In the genomic region with DNA sequence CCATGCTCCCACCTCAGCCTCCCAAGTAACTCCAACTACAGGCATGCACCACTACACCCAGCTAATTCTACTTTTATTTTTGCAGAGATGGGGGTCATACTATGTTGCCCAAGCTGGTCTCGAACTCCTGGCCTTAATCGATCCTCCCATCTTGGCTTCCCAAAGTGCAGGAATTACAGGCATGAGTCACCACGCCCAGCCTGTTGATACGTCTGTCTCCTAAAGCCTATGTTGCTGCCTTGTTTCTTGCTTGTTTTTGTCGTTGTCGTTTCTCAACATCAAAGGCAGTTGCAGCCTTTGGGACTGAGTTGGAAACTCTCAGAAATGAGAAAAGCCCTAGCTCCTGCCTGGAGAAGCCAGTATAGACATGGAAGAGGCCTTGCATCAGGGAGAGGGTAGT, we compare ENCODE assay signal across 27 cellular contexts. TPM values are rescaled to one million over a fixed set of nuclear protein-coding genes. Genes with fewer than 3 reads are reported as not detected.
A peak's percentile ranks its signal among the peaks of the same experiment; 100 is the strongest.
DNase-seq lines count a peak whose midpoint lies in the region; ATAC-seq, FAIRE-seq and TF ChIP-seq lines count a peak whose summit lies in the region.
"Had no signal": no experiment of that assay in that cellular context is flagged by ENCODE, and none has a peak within 500 bp of the region (broad histone marks: within the 10 kb centered on the region; RNA-seq: fewer than 3 reads in every experiment).

No MANE protein-coding gene starts in this region.

- no peaks in the 10 kb centered on the region for H3K9me3 ChIP-seq in HepG2 (ENCODE audit: low read length)
- H3K9me3 ChIP-seq in right lobe of liver = no peaks in the 10 kb centered on the region
- no peaks in the 10 kb centered on the region for H3K9me3 ChIP-seq in smooth muscle cell (replicated peaks; ENCODE audit: low read depth)
- H3K9me3 ChIP-seq: Peyer's patch, SJSA1, upper lobe of left lung had no signal

- H3K9ac ChIP-seq in HepG2 (ENCODE audit: insufficient read depth, low read depth, low read length) = no peak overlapping the region
- no peak overlapping the region for H3K9ac ChIP-seq in smooth muscle cell (ENCODE audit: low read depth)
- H3K9ac ChIP-seq: GM23248, KMS-11 had no signal

- H3K36me3 Mint-ChIP-seq in glutamatergic neuron (ENCODE audit: unreplicated experiment) (no peaks in the 10 kb centered on the region), natural killer cell (no peaks in the 10 kb centered on the region)
- H3K36me3 Mint-ChIP-seq: activated naive CD8-positive, alpha-beta T cell treated with anti-CD3 and anti-CD28 coated beads for 36 hours had no signal

- CTCF ChIA-PET in HepG2 (lab: Yijun Ruan, JAX; ENCODE audit: low intra/inter-chr PET ratio, low total read pairs) = no interaction called here

- no peaks in the 10 kb centered on the region for H3K27me3 ChIP-seq in HepG2 (ENCODE audit: control insufficient read depth in 1 of 2, insufficient read depth in 2 of 2, low read length in 2 of 2)
- H3K27me3 ChIP-seq in right lobe of liver = no peaks in the 10 kb centered on the region
- H3K27me3 ChIP-seq in smooth muscle cell (ENCODE audit: low read depth) = no peaks in the 10 kb centered on the region
- H3K27me3 ChIP-seq: Peyer's patch, SJSA1, upper lobe of left lung had no signal

- BruUV-seq in HepG2 (replicated peaks; lab: Mats Ljungman, UMichigan) = no TSS peak

- TF ChIP-seq CTCF in HepG2 (CRISPR knock-in tag; IDR thresholded peaks at IDR 0.05) = no peak
- TF ChIP-seq CTCF in right lobe of liver (IDR thresholded peaks at IDR 0.05) = no peak
- no peak for TF ChIP-seq CTCF in glutamatergic neuron (IDR thresholded peaks at IDR 0.05; ENCODE audit: partially characterized antibody, unreplicated experiment)
- TF ChIP-seq CTCF in smooth muscle cell (IDR thresholded peaks at IDR 0.05; ENCODE audit: borderline replicate concordance, insufficient read depth, poor library complexity, severe bottlenecking) = no peak
- no peak for TF ChIP-seq CTCF in natural killer cell (IDR thresholded peaks at IDR 0.05)

- H3K4me1 ChIP-seq in HepG2 (ENCODE audit: insufficient read depth, low read length) = peaks cover 90% of the 10 kb centered on the region
- peaks cover 0 to 28% (median 14%) of the 10 kb centered on the region in 4 donors for H3K4me1 ChIP-seq in right lobe of liver
- peaks cover 14% of the 10 kb centered on the region for H3K4me1 ChIP-seq in smooth muscle cell (ENCODE audit: low read depth)

- TF ChIP-seq RAD21 in HepG2 (CRISPR knock-in tag; IDR thresholded peaks at IDR 0.05) = no peak

- H3K27ac Mint-ChIP-seq in glutamatergic neuron (ENCODE audit: unreplicated experiment) (peak overlapping the region; percentile 46), natural killer cell (no peak overlapping the region)
- H3K27ac Mint-ChIP-seq: activated CD4-positive, alpha-beta memory T cell treated with anti-CD3 and anti-CD28 coated beads, Interleukin-2, amount 10 ng/mL, durations not matched to agents 7 days and 5 days; activated naive CD8-positive, alpha-beta T cell treated with anti-CD3 and anti-CD28 coated beads for 36 hours had no signal

- TF ChIP-seq POLR2A in HepG2 (IDR thresholded peaks at IDR 0.05; ENCODE audit: insufficient read depth in 1 of 2, low read depth in 2 of 2, low read length in 2 of 2) = no peak
- TF ChIP-seq POLR2A in right lobe of liver (IDR thresholded peaks at IDR 0.05) = no peak

- in situ Hi-C loops in HepG2 (cut with HindIII; ENCODE audit: extremely low pct_ligation_motif_present, low pct_unique_long_range_greater_than_20kb) = no loop called here

- WGBS in HepG2 (ENCODE audit: low lambda C conversion rate) = 70% methylated on average over 6 of the region's 6 CpGs
- 78% methylated on average over 6 of the region's 6 CpGs for WGBS in right lobe of liver (ENCODE audit: insufficient coverage, low coverage, low lambda C conversion rate, missing lambda C conversion rate)
- WGBS in smooth muscle cell (ENCODE audit: low lambda C conversion rate) = 30% methylated on average over 6 of the region's 6 CpGs

- no peak overlapping the region for H2AFZ ChIP-seq in HepG2 (ENCODE audit: low read length)
- no peak overlapping the region for H2AFZ ChIP-seq in smooth muscle cell (ENCODE audit: low read depth)
- H2AFZ ChIP-seq: GM23248 had no signal

- peaks cover 53% of the 10 kb centered on the region for H3K4me1 Mint-ChIP-seq in glutamatergic neuron (ENCODE audit: low read depth, unreplicated experiment)
- no peaks in the 10 kb centered on the region for H3K4me1 Mint-ChIP-seq in natural killer cell

- H4K20me1 ChIP-seq in HepG2 (ENCODE audit: insufficient read depth, low read length) (no peaks in the 10 kb centered on the region), smooth muscle cell (ENCODE audit: low read depth) (no peaks in the 10 kb centered on the region)

- H3K36me3 ChIP-seq in HepG2 (replicated peaks in 1 of 2; ENCODE audit: control insufficient read depth in 1 of 2, insufficient read depth in 2 of 2, low read length in 2 of 2) (no peaks in the 10 kb centered on the region), right lobe of liver (no peaks in the 10 kb centered on the region), smooth muscle cell (ENCODE audit: low read depth) (no peaks in the 10 kb centered on the region)
- H3K36me3 ChIP-seq: Peyer's patch, SJSA1, upper lobe of left lung had no signal

- H3K4me3 ChIP-seq in HepG2 (replicated peaks in 1 of 3; ENCODE audit: insufficient read depth in 1 of 3, low read depth in 2 of 3, low read length in 3 of 3) (no peak overlapping the region), right lobe of liver (no peak overlapping the region), smooth muscle cell (no peak overlapping the region)
- H3K4me3 ChIP-seq: GM23248, Peyer's patch, SJSA1, upper lobe of left lung had no signal

- H3K4me3 Mint-ChIP-seq in glutamatergic neuron (ENCODE audit: unreplicated experiment) (no peak overlapping the region), natural killer cell (no peak overlapping the region)
- H3K4me3 Mint-ChIP-seq: activated CD4-positive, alpha-beta memory T cell treated with anti-CD3 and anti-CD28 coated beads, Interleukin-2, amount 10 ng/mL, durations not matched to agents 7 days and 5 days; activated naive CD8-positive, alpha-beta T cell treated with anti-CD3 and anti-CD28 coated beads for 36 hours had no signal

- no peak overlapping the region for H3K4me2 ChIP-seq in HepG2 (ENCODE audit: low read depth, low read length)
- peak overlapping the region; percentile 1 for H3K4me2 ChIP-seq in smooth muscle cell
- H3K4me2 ChIP-seq: KMS-11 had no signal

- H3K79me2 ChIP-seq in HepG2 (ENCODE audit: insufficient read depth, low read length) = peaks cover 64% of the 10 kb centered on the region
- H3K79me2 ChIP-seq in smooth muscle cell (ENCODE audit: low read depth) = peaks cover 32% of the 10 kb centered on the region

- no peak for FAIRE-seq in HepG2 (lab: Jason Lieb, UNC)
- FAIRE-seq: kidney had no signal

- POLR2A ChIA-PET in HepG2 (lab: Yijun Ruan, JAX) = interaction anchor here (1.8 kb wide), 1 partner anchor 10 kb away, joined by 5 read pairs; no protein-coding TSS in a partner anchor

- TF ChIP-seq EP300 in HepG2 (IDR thresholded peaks at IDR 0.05; ENCODE audit: low read depth in 2 of 2, low read length in 2 of 2) = no peak
- no peak for TF ChIP-seq EP300 in HepG2 (CRISPR knock-in tag; IDR thresholded peaks at IDR 0.05; ENCODE audit: borderline replicate concordance)

- H3K9me3 Mint-ChIP-seq in glutamatergic neuron (ENCODE audit: unreplicated experiment) (peaks cover 10% of the 10 kb centered on the region), natural killer cell (no peaks in the 10 kb centered on the region)
- H3K9me3 Mint-ChIP-seq: activated CD4-positive, alpha-beta memory T cell treated with anti-CD3 and anti-CD28 coated beads, Interleukin-2, amount 10 ng/mL, durations not matched to agents 7 days and 5 days; activated naive CD8-positive, alpha-beta T cell treated with anti-CD3 and anti-CD28 coated beads for 36 hours had no signal

- intact Hi-C loops in HepG2 (cut with micrococcal nuclease; ENCODE audit: unreplicated experiment) = loop anchor here (2.0 kb wide), 1 partner anchor 21 kb away; no protein-coding TSS in a partner anchor
- intact Hi-C loops in right lobe of liver (cut with DNase I) = no loop called here
- intact Hi-C loops in natural killer cell (cut with micrococcal nuclease) = no loop called here

- ATAC-seq in HepG2 (no peak), right lobe of liver (no peak), HG02759 (IDR thresholded peaks at IDR 0.05; ENCODE audit: unreplicated experiment) (no peak), natural killer cell (no peak), GM19395 (IDR thresholded peaks at IDR 0.05; ENCODE audit: unreplicated experiment) (no peak)
- ATAC-seq: activated CD4-positive, CD25-positive, alpha-beta regulatory T cell treated with anti-CD3 and anti-CD28 coated beads, Interleukin-2, amount 50 U/mL, for 24 hours; stimulated activated naive CD8-positive, alpha-beta T cell treated with anti-CD3 and anti-CD28 coated beads, Interleukin-15, Interleukin-2, amounts not matched to agents 100 U/mL and 50 U/mL, for 24 hours had no signal

- DNase-seq in HepG2 (ENCODE audit: low spot score) (no peak), right lobe of liver (no peak), glutamatergic neuron (no peak), smooth muscle cell (lab: John Stamatoyannopoulos, UW; ENCODE audit: unreplicated experiment) (no peak), natural killer cell (no peak)
- no peak for DNase-seq in activated naive CD4-positive, alpha-beta T cell treated with anti-CD3 and anti-CD28 coated beads, Interleukin-2, amount 50 U/mL, for 16 hours
- DNase-seq: ACHN; activated CD4-positive, alpha-beta memory T cell treated with anti-CD3 and anti-CD28 coated beads, Interleukin-2, amount 10 ng/mL, durations not matched to agents 7 days and 5 days; activated naive CD8-positive, alpha-beta T cell treated with anti-CD3 and anti-CD28 coated beads for 36 hours; DMS79; GF-D8; GM23248; kidney; mammary epithelial cell; MV-4-11; NCI-H146; NCI-H524 treated with DMSO at 0.1 percent for 48 hours; occipital lobe; Peyer's patch; stimulated activated naive CD8-positive, alpha-beta T cell treated with anti-CD3 and anti-CD28 coated beads, Interleukin-15, Interleukin-2, amounts not matched to agents 100 U/mL and 50 U/mL, for 24 hours; T-helper 1 cell; upper lobe of left lung had no signal

- H3K27ac ChIP-seq in HepG2 (ENCODE audit: extremely low read length, insufficient read depth, low read length) (no peak overlapping the region), right lobe of liver (peak overlapping the region in 1 of 3 donors; percentile 90), smooth muscle cell (ENCODE audit: low read depth) (no peak overlapping the region)
- H3K27ac ChIP-seq: GM23248, KMS-11, SJSA1, upper lobe of left lung had no signal

- H3K27me3 Mint-ChIP-seq in glutamatergic neuron (ENCODE audit: unreplicated experiment) (peaks cover 6% of the 10 kb centered on the region), natural killer cell (ENCODE audit: low read depth in 2 of 2) (peaks cover 0 to 4% of the 10 kb centered on the region in 2 donors)

- H3F3A ChIP-seq in smooth muscle cell (ENCODE audit: low read depth) = peaks cover 7% of the 10 kb centered on the region

RNA-seq across cellular contexts. Expression of gene SORBS1, which starts 49.9 kb away (rescaled TPM):
- total RNA-seq in HepG2 (2016; rRNA removed; fragmentation: Illumina TruSeq; extraction: Trizol) = 16.8 and 21.0 TPM in 2 replicates
- 6.9 and 8.4 TPM in 2 replicates for total RNA-seq in HepG2 (2016; cell fraction: cytosol; rRNA removed; fragmentation: Illumina TruSeq; extraction: Trizol; ENCODE audit: low read depth)
- 16.7 and 20.1 TPM in 2 replicates for total RNA-seq in HepG2 (2016; cell fraction: insoluble cytoplasmic fraction; rRNA removed; fragmentation: Illumina TruSeq; extraction: Trizol)
- total RNA-seq in HepG2 (2016; cell fraction: membrane; rRNA removed; fragmentation: Illumina TruSeq; extraction: Trizol) = 6.8 and 7.4 TPM in 2 replicates
- total RNA-seq in HepG2 (2016; cell fraction: nucleus; rRNA removed; fragmentation: Illumina TruSeq; extraction: Trizol) = 22.7 and 24.8 TPM in 2 replicates
- polyA plus RNA-seq in HepG2 (2011; rRNA removed) = 30.1 and 39.8 TPM in 2 replicates
- 21.6 and 22.7 TPM in 2 replicates for polyA plus RNA-seq in HepG2 (2011; cell fraction: cytosol; rRNA removed)
- 39.9 and 56.8 TPM in 2 replicates for polyA plus RNA-seq in HepG2 (2011; cell fraction: nucleus; rRNA removed)
- 22.1 and 55.4 TPM in 2 replicates for polyA plus RNA-seq in HepG2 (2012)
- polyA plus RNA-seq in HepG2 (2016; cell fraction: cytosol; fragmentation: Illumina TruSeq; extraction: Trizol; ENCODE audit: low read depth) = 0.37 and 0.66 TPM in 2 replicates
- 18.0 and 20.6 TPM in 2 replicates for polyA plus RNA-seq in HepG2 (2016; cell fraction: insoluble cytoplasmic fraction; fragmentation: Illumina TruSeq; extraction: Trizol; ENCODE audit: low read depth)
- polyA plus RNA-seq in HepG2 (2016; cell fraction: membrane; fragmentation: Illumina TruSeq; extraction: Trizol; ENCODE audit: low read depth) = 1.4 and 1.9 TPM in 2 replicates
- 24.7 and 25.1 TPM in 2 replicates for polyA plus RNA-seq in HepG2 (2016; cell fraction: nucleus; fragmentation: Illumina TruSeq; extraction: Trizol; ENCODE audit: insufficient read depth, low read depth)
- polyA minus RNA-seq in HepG2 (2011; rRNA and poly(A)+ RNA removed; ENCODE audit: low replicate concordance) = 2.7 and 66.2 TPM in 2 replicates
- 28.0 and 29.9 TPM in 2 replicates for polyA minus RNA-seq in HepG2 (2011; cell fraction: cytosol; rRNA and poly(A)+ RNA removed)
- polyA minus RNA-seq in HepG2 (2011; cell fraction: nucleus; rRNA and poly(A)+ RNA removed) = 81.3 and 96.8 TPM in 2 replicates
- 10 to 100 TPM; 56.4 to 97.9 (median 76.5) TPM for total RNA-seq in right lobe of liver
- total RNA-seq in glutamatergic neuron (ENCODE audit: unreplicated experiment) = 221 TPM
- 21.0 and 29.0 TPM in 2 replicates for total RNA-seq in smooth muscle cell
- 11.3 and 14.6 TPM in 2 replicates for polyA plus RNA-seq in smooth muscle cell
- 1 to 10 TPM; 2.4 to 5.4 (median 2.8) TPM for total RNA-seq in natural killer cell
